Comparison of ENCODE assay signal across 13 cellular contexts in the genomic region with DNA sequence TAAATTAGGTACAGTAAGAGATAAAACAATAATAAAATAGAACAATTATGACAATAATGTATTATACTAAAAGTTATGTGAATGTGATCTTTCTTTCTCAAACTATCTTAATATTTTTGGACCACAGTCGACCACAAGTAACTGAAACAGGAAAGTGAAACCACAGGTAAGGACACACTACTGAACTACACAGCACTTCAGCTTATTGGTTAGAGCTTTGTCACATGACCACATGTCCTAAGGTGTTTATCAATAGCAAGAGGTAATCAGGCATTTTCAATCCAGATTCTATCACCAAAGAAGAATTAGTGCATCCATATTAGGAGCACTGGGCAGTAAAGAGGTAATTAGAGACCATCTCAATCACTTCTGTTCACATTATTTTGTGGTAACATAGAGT.
"Had no signal": no experiment of that assay in that cellular context is flagged by ENCODE, and none has a peak within 500 bp of the region (broad histone marks: within the 10 kb centered on the region; RNA-seq: fewer than 3 reads in every experiment).

No MANE protein-coding gene starts in this region.

- H3K4me1 Mint-ChIP-seq: memory B cell had no signal

- H3K9me3 Mint-ChIP-seq: activated naive CD8-positive, alpha-beta T cell treated with anti-CD3 and anti-CD28 coated beads, Interleukin-2, amount 50 U/mL, for 24 hours had no signal

- H3K27me3 ChIP-seq: tibial artery had no signal

- H3K27me3 Mint-ChIP-seq: memory B cell; natural killer cell treated with Interleukin-12 subunit alpha and Interleukin-12 subunit beta and Interleukin-15 and Interleukin-18, amount 100 ng/mL, for 72 hours had no signal

- H3K4me3 ChIP-seq: tibial artery had no signal

- H3K9me3 ChIP-seq: tibial artery had no signal

- H3K27ac ChIP-seq: tibial artery had no signal

- ATAC-seq: left ventricle myocardium superior had no signal

- H3K4me3 Mint-ChIP-seq: activated naive CD8-positive, alpha-beta T cell treated with anti-CD3 and anti-CD28 coated beads, Interleukin-2, amount 50 U/mL, for 24 hours; memory B cell; natural killer cell treated with Interleukin-12 subunit alpha and Interleukin-12 subunit beta and Interleukin-15 and Interleukin-18, amount 100 ng/mL, for 72 hours had no signal

- H3K36me3 ChIP-seq: tibial artery had no signal

- H3K27ac Mint-ChIP-seq: activated naive CD8-positive, alpha-beta T cell treated with anti-CD3 and anti-CD28 coated beads, Interleukin-2, amount 50 U/mL, for 24 hours; memory B cell; natural killer cell treated with Interleukin-12 subunit alpha and Interleukin-12 subunit beta and Interleukin-15 and Interleukin-18, amount 100 ng/mL, for 72 hours had no signal

- H3K36me3 Mint-ChIP-seq: memory B cell; natural killer cell treated with Interleukin-12 subunit alpha and Interleukin-12 subunit beta and Interleukin-15 and Interleukin-18, amount 100 ng/mL, for 72 hours had no signal

- DNase-seq: activated CD4-positive, alpha-beta T cell treated with anti-CD3 and anti-CD28 coated beads, Interleukin-2, amount 50 U/mL, for 1 hour; activated naive CD4-positive, alpha-beta T cell treated with Interleukin-2 at 50 U/mL for 16 hours; activated naive CD8-positive, alpha-beta T cell treated with anti-CD3 and anti-CD28 coated beads, Interleukin-2, amount 50 U/mL, for 24 hours; activated T-cell treated with anti-CD3 and anti-CD28 coated beads for 4 hours; aorta; cortex of kidney; effector CD8-positive, alpha-beta T cell; kidney glomerular epithelial cell; left ventricle myocardium superior; stimulated activated CD4-positive, alpha-beta T cell treated with anti-CD3 and anti-CD28 coated beads, Interleukin-1b, Interleukin-23, amount 100 ng/mL, for 48 hours; tibial artery had no signal
